23 cellular contexts compared by ENCODE assay signal in genomic region chr2:150612957-150613710, GRCh38.
DNase-seq lines count a peak whose midpoint lies in the region; ATAC-seq, FAIRE-seq and TF ChIP-seq lines count a peak whose summit lies in the region.
"Had no signal": no experiment of that assay in that cellular context is flagged by ENCODE, and none has a peak within 500 bp of the region (broad histone marks: within the 10 kb centered on the region; RNA-seq: fewer than 3 reads in every experiment).

No MANE protein-coding gene starts in this region.

- H3K79me2 ChIP-seq in endothelial cell of umbilical vein (ENCODE audit: control insufficient read depth, insufficient read depth, low read length), result no peaks in the 10 kb centered on the region

- H3K4me3 ChIP-seq in AG10803 (ENCODE audit: low read length), result no peak overlapping the region
- no peak overlapping the region for H3K4me3 ChIP-seq in LNCaP clone FGC (ENCODE audit: low read depth, low read length)
- no peak overlapping the region for H3K4me3 ChIP-seq in endothelial cell of umbilical vein (replicated peaks in 1 of 3; ENCODE audit: insufficient read depth in 1 of 3, low read depth in 1 of 3, low read length in 3 of 3)
- H3K4me3 ChIP-seq: colonic mucosa, ovary had no signal

- H3K9me1 ChIP-seq in endothelial cell of umbilical vein (replicated peaks; ENCODE audit: control insufficient read depth, extremely low read depth, insufficient read depth, low read length), result no peaks in the 10 kb centered on the region

- H3K27ac Mint-ChIP-seq in activated CD4-positive, alpha-beta memory T cell treated with anti-CD3 and anti-CD28 coated beads for 36 hours, result no peak overlapping the region
- H3K27ac Mint-ChIP-seq: activated T-helper 17 cell treated with anti-CD3 and anti-CD28 coated beads, Interleukin-2, amount 50 U/mL, for 72 hours; natural killer cell treated with Interleukin-12 subunit alpha and Interleukin-12 subunit beta and Interleukin-15 and Interleukin-18, amount 100 ng/mL, for 72 hours; type B pancreatic cell had no signal

- no peaks in the 10 kb centered on the region for H3K9me3 ChIP-seq in endothelial cell of umbilical vein (replicated peaks; ENCODE audit: control insufficient read depth, insufficient read depth, low read length)
- H3K9me3 ChIP-seq: colonic mucosa, ovary had no signal

- no peak overlapping the region for H3K27ac ChIP-seq in endothelial cell of umbilical vein (ENCODE audit: insufficient read depth, low read depth, low read length)
- H3K27ac ChIP-seq: colonic mucosa, ovary had no signal

- H2AFZ ChIP-seq in endothelial cell of umbilical vein (ENCODE audit: low read depth, low read length), result no peak overlapping the region

- no peak overlapping the region for H3K9ac ChIP-seq in endothelial cell of umbilical vein (replicated peaks; ENCODE audit: extremely low read depth, insufficient read depth, low read length)

- H3K36me3 ChIP-seq in endothelial cell of umbilical vein (ENCODE audit: control insufficient read depth in 2 of 2, extremely low read depth in 1 of 2, insufficient read depth in 2 of 2, low read length in 2 of 2), result no peaks in the 10 kb centered on the region
- H3K36me3 ChIP-seq: colonic mucosa, ovary had no signal

- no peak for TF ChIP-seq POLR2A in endothelial cell of umbilical vein (IDR thresholded peaks at IDR 0.05; ENCODE audit: low read depth, low read length)

- H3K27me3 ChIP-seq in endothelial cell of umbilical vein (ENCODE audit: control insufficient read depth in 2 of 2, insufficient read depth in 2 of 2, low read length in 2 of 2), result no peaks in the 10 kb centered on the region
- H3K27me3 ChIP-seq: colonic mucosa, ovary had no signal

- no peaks in the 10 kb centered on the region for H3K4me1 Mint-ChIP-seq in activated CD4-positive, alpha-beta memory T cell treated with anti-CD3 and anti-CD28 coated beads for 36 hours (ENCODE audit: low read depth)
- H3K4me1 Mint-ChIP-seq: activated T-helper 17 cell treated with anti-CD3 and anti-CD28 coated beads, Interleukin-2, amount 50 U/mL, for 72 hours had no signal

- no peak overlapping the region for H3K4me3 Mint-ChIP-seq in activated CD4-positive, alpha-beta memory T cell treated with anti-CD3 and anti-CD28 coated beads for 36 hours
- H3K4me3 Mint-ChIP-seq: activated T-helper 17 cell treated with anti-CD3 and anti-CD28 coated beads, Interleukin-2, amount 50 U/mL, for 72 hours; natural killer cell treated with Interleukin-12 subunit alpha and Interleukin-12 subunit beta and Interleukin-15 and Interleukin-18, amount 100 ng/mL, for 72 hours; type B pancreatic cell had no signal

- peak; percentile 76 for FAIRE-seq in endothelial cell of umbilical vein (lab: Jason Lieb, UNC)
- FAIRE-seq: G401.6 had no signal

- no peaks in the 10 kb centered on the region for H3K9me3 Mint-ChIP-seq in activated CD4-positive, alpha-beta memory T cell treated with anti-CD3 and anti-CD28 coated beads for 36 hours
- H3K9me3 Mint-ChIP-seq: activated T-helper 17 cell treated with anti-CD3 and anti-CD28 coated beads, Interleukin-2, amount 50 U/mL, for 72 hours; type B pancreatic cell had no signal

- ATAC-seq in left lobe of liver, result peak; percentile 72
- ATAC-seq: activated T-helper 17 cell treated with anti-CD3 and anti-CD28 coated beads, Interleukin-2, amount 50 U/mL, for 72 hours; natural killer cell treated with Interleukin-12 subunit alpha and Interleukin-12 subunit beta and Interleukin-15 and Interleukin-18, amount 100 ng/mL, for 72 hours had no signal

- intact Hi-C loops in endothelial cell of umbilical vein (cut with micrococcal nuclease), result loop anchor here (1.0 to 5.0 kb wide), 2 partner anchors 438 to 624 kb away; no protein-coding TSS in a partner anchor
- intact Hi-C loops in activated CD4-positive, alpha-beta memory T cell treated with anti-CD3 and anti-CD28 coated beads for 36 hours (cut with micrococcal nuclease), result no loop called here

- no peaks in the 10 kb centered on the region for H3K36me3 Mint-ChIP-seq in activated CD4-positive, alpha-beta memory T cell treated with anti-CD3 and anti-CD28 coated beads for 36 hours
- H3K36me3 Mint-ChIP-seq: natural killer cell treated with Interleukin-12 subunit alpha and Interleukin-12 subunit beta and Interleukin-15 and Interleukin-18, amount 100 ng/mL, for 72 hours; type B pancreatic cell had no signal

- no TSS peak for BruUV-seq in endothelial cell of umbilical vein (replicated peaks; lab: Mats Ljungman, UMichigan)

- H3K4me2 ChIP-seq in endothelial cell of umbilical vein (ENCODE audit: insufficient read depth, low read length), result no peak overlapping the region

- no peak for TF ChIP-seq CTCF in AG10803 (conservative IDR thresholded peaks at IDR 0.05; ENCODE audit: low read length)
- no peak for TF ChIP-seq CTCF in LNCaP clone FGC (IDR thresholded peaks at IDR 0.05; ENCODE audit: control insufficient read depth, extremely low read depth, insufficient read depth)
- TF ChIP-seq CTCF in endothelial cell of umbilical vein (IDR thresholded peaks at IDR 0.05; ENCODE audit: extremely low read depth in 1 of 2, insufficient read depth in 1 of 2, low read depth in 1 of 2, low read length in 2 of 2), result no peak

- POLR2A ChIA-PET in endothelial cell of umbilical vein (lab: Charles Lee), result no interaction called here
- POLR2A ChIA-PET in activated CD4-positive, alpha-beta memory T cell treated with anti-CD3 and anti-CD28 coated beads for 36 hours (lab: Charles Lee), result no interaction called here

- peak; percentile 59 for DNase-seq in AG10803 (ENCODE audit: low read depth)
- DNase-seq in LNCaP clone FGC (ENCODE audit: low read depth), result peak; percentile 77
- peak; percentile 73 for DNase-seq in endothelial cell of umbilical vein (ENCODE audit: low read depth, low spot score)
- DNase-seq in left lobe of liver (ENCODE audit: low spot score), result no peak
- no peak for DNase-seq in activated CD8-positive, alpha-beta memory T cell treated with anti-CD3 and anti-CD28 coated beads, Interleukin-2, amount 50 U/mL, for 4 hours
- DNase-seq in DMS153 treated with DMSO at 0.1 percent for 48 hours (lab: John Stamatoyannopoulos, UW; ENCODE audit: unreplicated experiment), result no peak
- no peak for DNase-seq in NCI-H2196 treated with DMSO at 0.1 percent for 48 hours (lab: John Stamatoyannopoulos, UW; ENCODE audit: unreplicated experiment)
- no peak for DNase-seq in activated CD4-positive, alpha-beta memory T cell treated with anti-CD3 and anti-CD28 coated beads for 36 hours
- DNase-seq: ACHN; activated CD4-positive, alpha-beta T cell treated with anti-CD3 and anti-CD28 coated beads, Interleukin-2, amount 50 U/mL, for 48 hours; activated naive CD4-positive, alpha-beta T cell treated with anti-CD3 and anti-CD28 coated beads, Interleukin-2, amount 50 U/mL, for 16 hours; amygdala; colonic mucosa; DMS53; effector memory CD4-positive, alpha-beta T cell; erythroblast; ovary; Right ventricle myocardium superior; stimulated activated CD4-positive, alpha-beta T cell treated with anti-CD3 and anti-CD28 coated beads, Interleukin-2, amount 100 ng/mL, for 48 hours had no signal

- H4K20me1 ChIP-seq in endothelial cell of umbilical vein (replicated peaks; ENCODE audit: control insufficient read depth, extremely low read depth, insufficient read depth, low read length), result no peaks in the 10 kb centered on the region

- H3K4me1 ChIP-seq in endothelial cell of umbilical vein (ENCODE audit: control insufficient read depth, extremely low read depth, insufficient read depth, low read length), result peaks cover 8% of the 10 kb centered on the region
- H3K4me1 ChIP-seq: colonic mucosa had no signal

- dilution Hi-C loops in endothelial cell of umbilical vein (cut with MboI; ENCODE audit: extremely low pct_ligation_motif_present, low sequenced_read_pairs), result no loop called here

- CTCF ChIA-PET in endothelial cell of umbilical vein (lab: Charles Lee), result interaction anchor here (1.9 kb wide), 1 partner anchor 439 kb away, joined by 5 read pairs; no protein-coding TSS in a partner anchor
- CTCF ChIA-PET in activated CD4-positive, alpha-beta memory T cell treated with anti-CD3 and anti-CD28 coated beads for 36 hours (lab: Charles Lee), result no interaction called here

- H3K27me3 Mint-ChIP-seq in activated CD4-positive, alpha-beta memory T cell treated with anti-CD3 and anti-CD28 coated beads for 36 hours, result peaks cover 1% of the 10 kb centered on the region
- H3K27me3 Mint-ChIP-seq: activated T-helper 17 cell treated with anti-CD3 and anti-CD28 coated beads, Interleukin-2, amount 50 U/mL, for 72 hours; natural killer cell treated with Interleukin-12 subunit alpha and Interleukin-12 subunit beta and Interleukin-15 and Interleukin-18, amount 100 ng/mL, for 72 hours; type B pancreatic cell had no signal

TF ChIP-seq in endothelial cell of umbilical vein, 7 proteins besides CTCF, POLR2A, EP300 and RAD21:
- TF ChIP-seq FOS (IDR thresholded peaks at IDR 0.05; ENCODE audit: borderline replicate concordance, insufficient read depth, low read length) (no peak), MAX (IDR thresholded peaks at IDR 0.05; ENCODE audit: insufficient read depth, insufficient read length) (no peak), GATA2 (IDR thresholded peaks at IDR 0.05; ENCODE audit: insufficient read depth, insufficient read length, low read depth, low read length) (peak; percentile 69), JUN (IDR thresholded peaks at IDR 0.05; ENCODE audit: borderline replicate concordance, insufficient read depth, insufficient read length, low read depth) (no peak), EZH2 (IDR thresholded peaks at IDR 0.05; ENCODE audit: borderline replicate concordance, low read depth, low read length, severe bottlenecking) (no peak), POLR2AphosphoS5 (IDR thresholded peaks at IDR 0.05; ENCODE audit: insufficient read depth, low read depth, low read length) (no peak), MYC (IDR thresholded peaks at IDR 0.05; ENCODE audit: low read depth, low read length) (no peak)

Comparison
In these comparisons a context has a peak if more than half of its experiments do, and no peak if none do; other contexts are left out.
1. DNase-seq: peak in AG10803 (single experiment), LNCaP clone FGC (single experiment) and endothelial cell of umbilical vein (single experiment); none in left lobe of liver (single experiment), activated CD8-positive, alpha-beta memory T cell treated with anti-CD3 and anti-CD28 coated beads, Interleukin-2, amount 50 U/mL, for 4 hours (single experiment), DMS153 treated with DMSO at 0.1 percent for 48 hours (single experiment), NCI-H2196 treated with DMSO at 0.1 percent for 48 hours (single experiment) and activated CD4-positive, alpha-beta memory T cell treated with anti-CD3 and anti-CD28 coated beads for 36 hours (single experiment).